ENCODE assay signal across 3 cellular contexts in the genomic region with DNA sequence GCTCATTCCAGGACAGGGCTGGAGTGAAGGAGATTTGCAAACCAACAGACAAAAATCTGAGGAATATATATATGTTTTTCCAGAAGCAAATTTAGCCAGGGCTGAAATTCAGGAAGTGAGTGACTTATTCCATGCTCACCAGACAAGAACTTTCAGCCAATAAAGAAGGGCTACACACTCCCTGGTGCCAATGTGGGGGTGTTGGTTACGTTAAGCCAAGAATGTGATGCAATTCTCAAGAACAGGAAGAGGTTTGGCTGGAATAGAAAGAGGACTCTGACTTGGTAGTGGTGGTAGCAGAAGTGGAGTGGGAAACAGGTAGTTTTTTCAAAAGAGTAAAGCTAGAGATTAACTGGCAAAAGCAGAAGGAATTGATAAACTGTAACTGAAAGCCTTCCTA. TPM values are rescaled to one million over a fixed set of nuclear protein-coding genes. Genes with fewer than 3 reads are reported as not detected.
"Had no signal": no experiment of that assay in that cellular context is flagged by ENCODE, and none has a peak within 500 bp of the region (broad histone marks: within the 10 kb centered on the region; RNA-seq: fewer than 3 reads in every experiment).

No MANE protein-coding gene starts in this region.

RNA-seq across cellular contexts. Expression of gene NUDT4B, which starts 11.6 kb away (rescaled TPM):
- total RNA-seq: activated CD8-positive, alpha-beta T cell treated with anti-CD3 and anti-CD28 coated beads, Interleukin-2, amount 10 ng/mL, durations not matched to agents 7 days and 5 days; T-helper 17 cell; WTC11 had no signal
